ENCODE assay signal across 22 cellular contexts in genomic region chr4:40231464-40231863, GRCh38. TPM values are rescaled to one million over a fixed set of nuclear protein-coding genes. Genes with fewer than 3 reads are reported as not detected.
DNase-seq lines count a peak whose midpoint lies in the region; ATAC-seq and TF ChIP-seq lines count a peak whose summit lies in the region.
"Had no signal": no experiment of that assay in that cellular context is flagged by ENCODE, and none has a peak within 500 bp of the region (broad histone marks: within the 10 kb centered on the region; RNA-seq: fewer than 3 reads in every experiment).

No MANE protein-coding gene starts in this region.

- no peak overlapping the region for H2AFZ ChIP-seq in OCI-LY3 (ENCODE audit: low read depth, low read length)

- peaks cover 100% of the 10 kb centered on the region for H3K79me2 ChIP-seq in OCI-LY3 (ENCODE audit: low read length)

- DNase-seq in activated effector memory CD4-positive, alpha-beta T cell treated with anti-CD3 and anti-CD28 coated beads, Interleukin-2, amount 50 U/mL, for 16 hours, result peak; percentile 63
- DNase-seq in activated effector memory CD4-positive, alpha-beta T cell treated with Interleukin-2 at 50 U/mL for 16 hours, result no peak
- DNase-seq in activated naive CD8-positive, alpha-beta T cell treated with anti-CD3 and anti-CD28 coated beads, Interleukin-2, amount 10 ng/mL, durations not matched to agents 7 days and 5 days, result peak; percentile 38
- no peak for DNase-seq in spleen
- DNase-seq in gastrocnemius medialis, result no peak
- DNase-seq: activated CD4-positive, alpha-beta T cell treated with anti-CD3 and anti-CD28 coated beads for 4 hours; cerebellar nuclear complex; DMS 273 treated with DMSO at 0.1 percent for 48 hours; mesendoderm; NCI-H1436 treated with DMSO at 0.1 percent for 48 hours; pancreas; PC-3; substantia nigra; SW 1271 had no signal

- intact Hi-C loops in spleen (cut with DNase I; ENCODE audit: low total_unique reads), result no loop called here
- intact Hi-C loops in gastrocnemius medialis (cut with DNase I; ENCODE audit: low total_unique reads), result no loop called here

- WGBS in spleen, 5 donors, result 84 to 88% (median 86%) methylated on average over 7 of the region's 7 CpGs

- peak overlapping the region; percentile 1; the same call in 1 of the 2 replicates for H3K4me2 ChIP-seq in OCI-LY3 (ENCODE audit: low read length)
- H3K4me2 ChIP-seq: KMS-11 had no signal

- no peak for TF ChIP-seq POLR2A in spleen (IDR thresholded peaks at IDR 0.05)
- TF ChIP-seq POLR2A in gastrocnemius medialis (IDR thresholded peaks at IDR 0.05), result no peak

- H3K9me3 ChIP-seq in OCI-LY3 (ENCODE audit: insufficient read depth, low read length), result no peaks in the 10 kb centered on the region
- no peaks in the 10 kb centered on the region for H3K9me3 ChIP-seq in spleen
- H3K9me3 ChIP-seq in gastrocnemius medialis, result no peaks in the 10 kb centered on the region
- H3K9me3 ChIP-seq: gastroesophageal sphincter, pancreas had no signal

- H3K4me3 Mint-ChIP-seq in activated naive CD8-positive, alpha-beta T cell treated with anti-CD3 and anti-CD28 coated beads, Interleukin-2, amount 10 ng/mL, durations not matched to agents 7 days and 5 days, result peak overlapping the region; percentile 82

- no peaks in the 10 kb centered on the region for H3K27me3 ChIP-seq in OCI-LY3 (ENCODE audit: low read depth, low read length)
- H3K27me3 ChIP-seq in spleen (replicated peaks in 1 of 7), result no peaks in the 10 kb centered on the region
- no peaks in the 10 kb centered on the region for H3K27me3 ChIP-seq in gastrocnemius medialis
- H3K27me3 ChIP-seq: gastroesophageal sphincter, pancreas had no signal

- no peak for ATAC-seq in activated naive CD8-positive, alpha-beta T cell treated with anti-CD3 and anti-CD28 coated beads, Interleukin-2, amount 10 ng/mL, durations not matched to agents 7 days and 5 days (ENCODE audit: low read depth)
- ATAC-seq in GM19463 (IDR thresholded peaks at IDR 0.05; ENCODE audit: unreplicated experiment) (no peak), gastrocnemius medialis (no peak), HG02571 (IDR thresholded peaks at IDR 0.05; ENCODE audit: unreplicated experiment) (no peak)
- ATAC-seq: gastroesophageal sphincter, pancreas, PC-3 had no signal

- no peak overlapping the region for H3K9ac ChIP-seq in OCI-LY3 (ENCODE audit: low read length)
- H3K9ac ChIP-seq: KMS-11 had no signal

- H3K4me3 ChIP-seq in OCI-LY3 (ENCODE audit: low read length) (no peak overlapping the region), spleen (peak overlapping the region in 2 of 8 donors; percentile 2 to 11), gastrocnemius medialis (no peak overlapping the region)
- H3K4me3 ChIP-seq: gastroesophageal sphincter, pancreas, skin epidermis had no signal

- POLR2A ChIA-PET in activated naive CD8-positive, alpha-beta T cell treated with anti-CD3 and anti-CD28 coated beads, Interleukin-2, amount 10 ng/mL, durations not matched to agents 7 days and 5 days (lab: Charles Lee), result interaction anchor here (1.0 to 5.5 kb wide), 16 partner anchors 9 to 175 kb away, joined by 3 to 65 read pairs (median 9); partner anchors contain the start of genes N4BP2 and RHOH

- in situ Hi-C loops in gastrocnemius medialis (cut with MboI; ENCODE audit: low sequenced_read_pairs in 4 of 4), result no loop called here

- H3K27ac Mint-ChIP-seq in activated naive CD8-positive, alpha-beta T cell treated with anti-CD3 and anti-CD28 coated beads, Interleukin-2, amount 10 ng/mL, durations not matched to agents 7 days and 5 days, result peak overlapping the region; percentile 94

- H3K4me1 ChIP-seq in OCI-LY3 (ENCODE audit: low read length) (peaks cover 65% of the 10 kb centered on the region), spleen (peaks cover 10 to 100% (median 82%) of the 10 kb centered on the region in 6 donors), gastrocnemius medialis (no peaks in the 10 kb centered on the region)
- H3K4me1 ChIP-seq: gastroesophageal sphincter, pancreas had no signal

- H3K36me3 ChIP-seq in OCI-LY3 (replicated peaks; ENCODE audit: low read depth, low read length) (peaks cover 45% of the 10 kb centered on the region), spleen (peaks cover 0 to 40% (median 0%) of the 10 kb centered on the region in 6 donors), gastrocnemius medialis (no peaks in the 10 kb centered on the region)
- H3K36me3 ChIP-seq: gastroesophageal sphincter, pancreas had no signal

- H3K36me3 Mint-ChIP-seq in activated naive CD8-positive, alpha-beta T cell treated with anti-CD3 and anti-CD28 coated beads, Interleukin-2, amount 10 ng/mL, durations not matched to agents 7 days and 5 days, result peaks cover 52% of the 10 kb centered on the region

- H3K27ac ChIP-seq in OCI-LY3 (ENCODE audit: low read length) (no peak overlapping the region), spleen (peak overlapping the region in 7 of 8 donors; percentile 20 to 82 (median 65)), gastrocnemius medialis (no peak overlapping the region)
- H3K27ac ChIP-seq: gastroesophageal sphincter, KMS-11, pancreas had no signal

- H3K9me3 Mint-ChIP-seq in activated naive CD8-positive, alpha-beta T cell treated with anti-CD3 and anti-CD28 coated beads, Interleukin-2, amount 10 ng/mL, durations not matched to agents 7 days and 5 days, result no peaks in the 10 kb centered on the region

- H4K20me1 ChIP-seq in OCI-LY3 (ENCODE audit: insufficient read depth, low read length), result peaks cover 95% of the 10 kb centered on the region

- TF ChIP-seq CTCF in OCI-LY3 (IDR thresholded peaks at IDR 0.05; ENCODE audit: low read depth, low read length), result no peak
- no peak for TF ChIP-seq CTCF in spleen (IDR thresholded peaks at IDR 0.05 in 8 of 11, conservative IDR thresholded peaks at IDR 0.05 in 3 of 11)
- no peak for TF ChIP-seq CTCF in gastrocnemius medialis (IDR thresholded peaks at IDR 0.05 in 4 of 5, conservative IDR thresholded peaks at IDR 0.05 in 1 of 5)

- no peaks in the 10 kb centered on the region for H3K27me3 Mint-ChIP-seq in activated naive CD8-positive, alpha-beta T cell treated with anti-CD3 and anti-CD28 coated beads, Interleukin-2, amount 10 ng/mL, durations not matched to agents 7 days and 5 days

- H3K4me1 Mint-ChIP-seq in activated naive CD8-positive, alpha-beta T cell treated with anti-CD3 and anti-CD28 coated beads, Interleukin-2, amount 10 ng/mL, durations not matched to agents 7 days and 5 days, result peaks cover 80% of the 10 kb centered on the region

RNA-seq across cellular contexts. Expression of gene RHOH, which starts 34.6 kb away (rescaled TPM):
- 100 to 1,000 TPM; 187 to 190 TPM for total RNA-seq in activated naive CD8-positive, alpha-beta T cell treated with anti-CD3 and anti-CD28 coated beads, Interleukin-2, amount 10 ng/mL, durations not matched to agents 7 days and 5 days
- total RNA-seq in spleen (100 to 1,000 TPM in 1 of 7 donors, 10 to 100 TPM in 6; 51.4 to 100 (median 72.0) TPM), gastrocnemius medialis (under 1 TPM in 1 of 4 donors, not detected in 3; 0.26 TPM)
- 100 to 1,000 TPM in 1 of 3 donors, 10 to 100 TPM in 2; 70.3 to 112 (median 76.6) TPM for polyA plus RNA-seq in spleen
- total RNA-seq: H4, PC-3 had no signal
- polyA plus RNA-seq: AG04450 had no signal

Comparison
In these comparisons a context has a peak if more than half of its experiments do, and no peak if none do; other contexts are left out.
1. DNase-seq: peak in activated effector memory CD4-positive, alpha-beta T cell treated with anti-CD3 and anti-CD28 coated beads, Interleukin-2, amount 50 U/mL, for 16 hours (single experiment) and activated naive CD8-positive, alpha-beta T cell treated with anti-CD3 and anti-CD28 coated beads, Interleukin-2, amount 10 ng/mL, durations not matched to agents 7 days and 5 days (single experiment); none in activated effector memory CD4-positive, alpha-beta T cell treated with Interleukin-2 at 50 U/mL for 16 hours (single experiment), spleen (single experiment) and gastrocnemius medialis (0 of 2).
2. H3K27ac ChIP-seq: peak in spleen (7 of 8); none in OCI-LY3 (single experiment) and gastrocnemius medialis (0 of 4).
3. RNA of gene RHOH, which starts 34.6 kb away (total RNA-seq): 187 to 190 TPM in activated naive CD8-positive, alpha-beta T cell treated with anti-CD3 and anti-CD28 coated beads, Interleukin-2, amount 10 ng/mL, durations not matched to agents 7 days and 5 days and 51.4 to 100 TPM in spleen; 0.26 TPM in gastrocnemius medialis; every median in the first group is over 10 times any median in the second.